Comparison of ENCODE assay signal across 16 cellular contexts in the genomic region with DNA sequence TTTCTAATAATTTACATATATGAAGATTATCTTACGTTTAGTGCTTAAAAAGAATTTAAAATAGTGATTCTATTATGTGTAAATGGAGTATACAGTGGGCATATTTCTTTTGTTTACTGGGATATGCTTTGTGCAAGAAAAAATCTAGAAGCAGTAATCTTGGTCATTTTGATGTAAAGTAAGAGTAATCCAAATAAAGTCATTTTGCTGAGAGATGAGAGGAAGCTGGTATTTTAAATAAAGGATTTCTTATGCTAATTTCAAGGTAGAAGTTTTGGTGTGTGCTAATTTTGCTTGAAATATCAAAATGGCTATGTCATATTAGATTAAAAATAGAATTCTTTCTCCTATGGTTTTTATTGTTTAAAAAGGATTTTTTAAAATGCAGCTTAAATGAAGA.
"Had no signal": no experiment of that assay in that cellular context is flagged by ENCODE, and none has a peak within 500 bp of the region (broad histone marks: within the 10 kb centered on the region; RNA-seq: fewer than 3 reads in every experiment).

No MANE protein-coding gene starts in this region.

- H3K27ac Mint-ChIP-seq: activated B cell treated with CpG ODN at 0.5 μM for 24 hours; activated CD4-positive, alpha-beta T cell treated with anti-CD3 and anti-CD28 coated beads, Interleukin-2, amount 10 ng/mL, durations not matched to agents 24 days and 14 days; activated naive CD8-positive, alpha-beta T cell treated with anti-CD3 and anti-CD28 coated beads, Interleukin-2, amount 50 U/mL, for 24 hours; activated T-helper 1 cell treated with anti-CD3 and anti-CD28 coated beads, Interleukin-12 subunit alpha, Interleukin-12 subunit beta, Interleukin-2, Interleukin-4 antibody, amounts not matched to agents 30 ng/mL and 10 ng/mL and 1 ng/mL, durations not matched to agents 14 hours and 24 hours and 36 hours; dendritic cell treated with granulocyte-macrophage colony-stimulating factor and Interleukin-4, amounts not matched to agents 40 ng/mL and 50 ng/mL, for 4 days had no signal

- DNase-seq: activated B cell treated with CpG ODN at 0.5 μM for 24 hours; activated CD4-positive, alpha-beta T cell treated with anti-CD3 and anti-CD28 coated beads, Interleukin-2, amount 10 ng/mL, durations not matched to agents 24 days and 14 days; activated naive CD4-positive, alpha-beta T cell treated with Interleukin-2 at 50 U/mL for 16 hours; activated naive CD8-positive, alpha-beta T cell treated with anti-CD3 and anti-CD28 coated beads, Interleukin-2, amount 50 U/mL, for 24 hours; cerebellar nuclear complex; foreskin keratinocyte; head of caudate nucleus; posterior cingulate gyrus; stimulated activated CD4-positive, alpha-beta T cell treated with anti-CD3 and anti-CD28 coated beads, Interleukin-12 subunit alpha, Interleukin-12 subunit beta, amount 100 ng/mL, for 4 hours; stimulated activated naive CD4-positive, alpha-beta T cell treated with Interleukin-2 at 50 U/mL for 16 hours; T-helper 2 cell; thyroid gland had no signal

- H3K4me3 Mint-ChIP-seq: activated B cell treated with CpG ODN at 0.5 μM for 24 hours; activated CD4-positive, alpha-beta T cell treated with anti-CD3 and anti-CD28 coated beads, Interleukin-2, amount 10 ng/mL, durations not matched to agents 24 days and 14 days; activated naive CD8-positive, alpha-beta T cell treated with anti-CD3 and anti-CD28 coated beads, Interleukin-2, amount 50 U/mL, for 24 hours; activated T-helper 1 cell treated with anti-CD3 and anti-CD28 coated beads, Interleukin-12 subunit alpha, Interleukin-12 subunit beta, Interleukin-2, Interleukin-4 antibody, amounts not matched to agents 30 ng/mL and 10 ng/mL and 1 ng/mL, durations not matched to agents 14 hours and 24 hours and 36 hours; dendritic cell treated with granulocyte-macrophage colony-stimulating factor and Interleukin-4, amounts not matched to agents 40 ng/mL and 50 ng/mL, for 4 days had no signal

- H3K9me3 ChIP-seq: thyroid gland had no signal

- H3K4me1 Mint-ChIP-seq: activated B cell treated with CpG ODN at 0.5 μM for 24 hours; activated CD4-positive, alpha-beta T cell treated with anti-CD3 and anti-CD28 coated beads, Interleukin-2, amount 10 ng/mL, durations not matched to agents 24 days and 14 days; activated naive CD8-positive, alpha-beta T cell treated with anti-CD3 and anti-CD28 coated beads, Interleukin-2, amount 50 U/mL, for 24 hours had no signal

- H3K4me3 ChIP-seq: thyroid gland had no signal

- H3K27ac ChIP-seq: foreskin keratinocyte had no signal

- ATAC-seq: activated naive CD8-positive, alpha-beta T cell treated with anti-CD3 and anti-CD28 coated beads, Interleukin-2, amount 50 U/mL, for 24 hours; esophagus mucosa; foreskin keratinocyte; sciatic nerve had no signal

- H3K36me3 ChIP-seq: thyroid gland had no signal

- H3K27me3 Mint-ChIP-seq: activated B cell treated with CpG ODN at 0.5 μM for 24 hours; activated CD4-positive, alpha-beta T cell treated with anti-CD3 and anti-CD28 coated beads, Interleukin-2, amount 10 ng/mL, durations not matched to agents 24 days and 14 days; activated naive CD8-positive, alpha-beta T cell treated with anti-CD3 and anti-CD28 coated beads, Interleukin-2, amount 50 U/mL, for 24 hours; dendritic cell treated with granulocyte-macrophage colony-stimulating factor and Interleukin-4, amounts not matched to agents 40 ng/mL and 50 ng/mL, for 4 days had no signal

- H3K9me3 Mint-ChIP-seq: activated B cell treated with CpG ODN at 0.5 μM for 24 hours; activated CD4-positive, alpha-beta T cell treated with anti-CD3 and anti-CD28 coated beads, Interleukin-2, amount 10 ng/mL, durations not matched to agents 24 days and 14 days; activated naive CD8-positive, alpha-beta T cell treated with anti-CD3 and anti-CD28 coated beads, Interleukin-2, amount 50 U/mL, for 24 hours; activated T-helper 1 cell treated with anti-CD3 and anti-CD28 coated beads, Interleukin-12 subunit alpha, Interleukin-12 subunit beta, Interleukin-2, Interleukin-4 antibody, amounts not matched to agents 30 ng/mL and 10 ng/mL and 1 ng/mL, durations not matched to agents 14 hours and 24 hours and 36 hours; dendritic cell treated with granulocyte-macrophage colony-stimulating factor and Interleukin-4, amounts not matched to agents 40 ng/mL and 50 ng/mL, for 4 days had no signal

- H3K27me3 ChIP-seq: foreskin keratinocyte, thyroid gland had no signal
